20 cellular contexts compared by ENCODE assay signal in genomic region chr6:147909645-147910044, GRCh38.
DNase-seq lines count a peak whose midpoint lies in the region; ATAC-seq and TF ChIP-seq lines count a peak whose summit lies in the region.
"Had no signal": no experiment of that assay in that cellular context is flagged by ENCODE, and none has a peak within 500 bp of the region (broad histone marks: within the 10 kb centered on the region; RNA-seq: fewer than 3 reads in every experiment).

No MANE protein-coding gene starts in this region.

- ATAC-seq in GM19351 (IDR thresholded peaks at IDR 0.05; ENCODE audit: unreplicated experiment) (no peak), HG03039 (IDR thresholded peaks at IDR 0.05; ENCODE audit: unreplicated experiment) (no peak)
- ATAC-seq: activated naive CD8-positive, alpha-beta T cell treated with anti-CD3 and anti-CD28 coated beads, Interleukin-2, amount 50 U/mL, for 24 hours; gastroesophageal sphincter; left lobe of liver; right cardiac atrium; stimulated activated naive B cell treated with anti-CD40 and anti-IgM and Interleukin-4, amounts not matched to agents 10 μg/mL and 1 μg/mL and 100 μg/mL, for 72 hours had no signal

- H2AFZ ChIP-seq in Loucy (ENCODE audit: low read length) (peak overlapping the region; percentile 8; the same call in 1 of the 2 replicates), osteoblast (ENCODE audit: low read length) (no peak overlapping the region)

- H3K27me3 ChIP-seq in Loucy (ENCODE audit: insufficient read depth, low read length, poor library complexity, severe bottlenecking) (no peaks in the 10 kb centered on the region), osteoblast (ENCODE audit: insufficient read depth, low read length) (no peaks in the 10 kb centered on the region), MG63 (no peaks in the 10 kb centered on the region)
- H3K27me3 ChIP-seq: gastroesophageal sphincter had no signal

- no peaks in the 10 kb centered on the region for H3F3A ChIP-seq in Loucy (ENCODE audit: low read depth)

- TF ChIP-seq CTCF in Loucy (conservative IDR thresholded peaks at IDR 0.05; ENCODE audit: low read length) (no peak), osteoblast (IDR thresholded peaks at IDR 0.05; ENCODE audit: extremely low read depth, low read depth, low read length) (no peak)

- H4K20me1 ChIP-seq in Loucy (ENCODE audit: insufficient read depth, low read length, poor library complexity, severe bottlenecking) = no peaks in the 10 kb centered on the region
- H4K20me1 ChIP-seq in osteoblast (ENCODE audit: insufficient read depth, low read length) = no peaks in the 10 kb centered on the region

- H3K36me3 ChIP-seq in Loucy (ENCODE audit: insufficient read depth, low read length) (no peaks in the 10 kb centered on the region), osteoblast (ENCODE audit: insufficient read depth, low read length) (no peaks in the 10 kb centered on the region), MG63 (no peaks in the 10 kb centered on the region)
- H3K36me3 ChIP-seq: gastroesophageal sphincter, HAP-1 had no signal

- H3K4me2 ChIP-seq in Loucy (ENCODE audit: low read depth, low read length, poor library complexity, severe bottlenecking) = no peak overlapping the region
- no peak overlapping the region for H3K4me2 ChIP-seq in osteoblast (ENCODE audit: insufficient read depth, low read length)

- no peak overlapping the region for H3K4me3 ChIP-seq in Loucy (ENCODE audit: low read length, poor library complexity, severe bottlenecking)
- H3K4me3 ChIP-seq in osteoblast (ENCODE audit: insufficient read depth, low read length) = no peak overlapping the region
- no peak overlapping the region for H3K4me3 ChIP-seq in MG63
- H3K4me3 ChIP-seq: gastroesophageal sphincter, HAP-1 had no signal

- peak; percentile 39 for DNase-seq in EL
- DNase-seq in dedifferentiated amniotic fluid mesenchymal stem cell (ENCODE audit: extremely low spot score) = peak; percentile 36
- peak; percentile 75 for DNase-seq in osteoblast (ENCODE audit: insufficient read length, low spot score, missing footprints)
- no peak for DNase-seq in MG63
- DNase-seq in activated T-cell treated with anti-CD3 and anti-CD28 coated beads for 4 hours = no peak
- DNase-seq: activated CD4-positive, alpha-beta T cell treated with anti-CD3 and anti-CD28 coated beads for 48 hours; activated effector memory CD4-positive, alpha-beta T cell treated with Interleukin-2 at 50 U/mL for 16 hours; activated naive CD8-positive, alpha-beta T cell treated with anti-CD3 and anti-CD28 coated beads, Interleukin-2, amount 50 U/mL, for 24 hours; caudate nucleus; NCI-H187; NCI-H345; NK-92 treated with Interleukin-12 subunit alpha and Interleukin-12 subunit beta, amount 100 ng/mL, for 24 hours; right cardiac atrium; stimulated activated naive B cell treated with anti-CD40 and anti-IgM and Interleukin-4, amounts not matched to agents 10 μg/mL and 1 μg/mL and 100 μg/mL, for 72 hours had no signal

- H3K9me2 ChIP-seq in Loucy (replicated peaks; ENCODE audit: low read depth, low read length) = no peaks in the 10 kb centered on the region

- H3K9ac ChIP-seq in Loucy (ENCODE audit: low read depth, low read length, poor library complexity, severe bottlenecking) = no peak overlapping the region

- H3K79me2 ChIP-seq in Loucy (ENCODE audit: insufficient read depth, low read length) = no peaks in the 10 kb centered on the region
- no peaks in the 10 kb centered on the region for H3K79me2 ChIP-seq in osteoblast (ENCODE audit: insufficient read depth, low read length)

- H3K4me1 ChIP-seq in Loucy (ENCODE audit: insufficient read depth, low read length, poor library complexity, severe bottlenecking) (peaks cover 19% of the 10 kb centered on the region), osteoblast (ENCODE audit: insufficient read depth, low read length) (peaks cover 3% of the 10 kb centered on the region)
- H3K4me1 ChIP-seq: gastroesophageal sphincter, HAP-1 had no signal

- H3K9me3 ChIP-seq in Loucy (ENCODE audit: insufficient read depth, low read depth, low read length) = no peaks in the 10 kb centered on the region
- H3K9me3 ChIP-seq in osteoblast (ENCODE audit: low read depth, low read length) = no peaks in the 10 kb centered on the region
- no peaks in the 10 kb centered on the region for H3K9me3 ChIP-seq in MG63
- H3K9me3 ChIP-seq: gastroesophageal sphincter, HAP-1 had no signal

- H3K27ac ChIP-seq in osteoblast (ENCODE audit: low read depth, low read length) = no peak overlapping the region
- H3K27ac ChIP-seq: gastroesophageal sphincter had no signal

Comparison
In these comparisons a context has a peak if more than half of its experiments do, and no peak if none do; other contexts are left out.
1. DNase-seq: peak in EL (single experiment), dedifferentiated amniotic fluid mesenchymal stem cell (single experiment) and osteoblast (single experiment); none in MG63 (single experiment) and activated T-cell treated with anti-CD3 and anti-CD28 coated beads for 4 hours (single experiment).